In genomic region chr15:74901612-74902063, GRCh38 we compare ENCODE assay signal across 8 cellular contexts. TPM values are rescaled to one million over a fixed set of nuclear protein-coding genes. Genes with fewer than 3 reads are reported as not detected.
A peak's percentile ranks its signal among the peaks of the same experiment; 100 is the strongest.
DNase-seq lines count a peak whose midpoint lies in the region; ATAC-seq and TF ChIP-seq lines count a peak whose summit lies in the region.

No MANE protein-coding gene starts in this region.

- TF ChIP-seq POLR2A in NB4 (IDR thresholded peaks at IDR 0.05; ENCODE audit: extremely low read depth, insufficient read length) (no peak), right lobe of liver (IDR thresholded peaks at IDR 0.05) (no peak)

- H3K9me3 ChIP-seq in right lobe of liver, result no peaks in the 10 kb centered on the region

- TF ChIP-seq CTCF in NB4 (IDR thresholded peaks at IDR 0.05; ENCODE audit: low read depth, low read length) (peak; percentile 87), WTC11 (IDR thresholded peaks at IDR 0.05) (peak; percentile 95), right lobe of liver (IDR thresholded peaks at IDR 0.05) (peak; percentile 83 to 98 (median 94))

- H3K4me3 Mint-ChIP-seq in WTC11, result no peak overlapping the region
- no peak overlapping the region for H3K4me3 Mint-ChIP-seq in central memory CD8-positive, alpha-beta T cell

- 0 out of 2 replicates have a peak overlapping the region, but pooled peaks have one; percentile 45 for H3K27ac Mint-ChIP-seq in WTC11
- no peak overlapping the region for H3K27ac Mint-ChIP-seq in central memory CD8-positive, alpha-beta T cell (ENCODE audit: low read depth)

- peaks cover 12% of the 10 kb centered on the region for H3K4me1 Mint-ChIP-seq in WTC11
- H3K4me1 Mint-ChIP-seq in central memory CD8-positive, alpha-beta T cell, result peaks cover 24% of the 10 kb centered on the region

- peak; percentile 22 for ATAC-seq in WTC11
- peak; percentile 41 for ATAC-seq in central memory CD8-positive, alpha-beta T cell (replicated peaks; ENCODE audit: extremely low read depth, poor library complexity, severe bottlenecking)
- ATAC-seq in right lobe of liver, result peak; percentile 69 to 80 (median 74)
- no peak for ATAC-seq in GM21423 (IDR thresholded peaks at IDR 0.05; ENCODE audit: unreplicated experiment)

- peaks cover 46% of the 10 kb centered on the region for H3K36me3 Mint-ChIP-seq in WTC11
- H3K36me3 Mint-ChIP-seq in central memory CD8-positive, alpha-beta T cell (ENCODE audit: insufficient read depth), result peaks cover 15% of the 10 kb centered on the region

- no peaks in the 10 kb centered on the region for H3K9me3 Mint-ChIP-seq in WTC11
- H3K9me3 Mint-ChIP-seq in central memory CD8-positive, alpha-beta T cell, result no peaks in the 10 kb centered on the region

- H3K4me3 ChIP-seq in NB4 (ENCODE audit: low read depth, low read length) (no peak overlapping the region), right lobe of liver (no peak overlapping the region)

- CTCF ChIA-PET in WTC11 (lab: Charles Lee), result interaction anchor here (0.6 to 4.1 kb wide), 68 partner anchors 9 to 434 kb away, joined by 3 to 50 read pairs (median 5); partner anchors contain the start of genes ARID3B, COMMD4, COX5A and CPLX3

- intact Hi-C loops in right lobe of liver (cut with DNase I), result no loop called here

- DNase-seq in NCI-H1436 (lab: John Stamatoyannopoulos, UW) (peak; percentile 18), NCI-H1436 treated with DMSO at 0.1 percent for 48 hours (lab: John Stamatoyannopoulos, UW) (no peak), NB4 (ENCODE audit: low read depth) (peak; percentile 72), WTC11 (ENCODE audit: low spot score) (peak; percentile 66), right lobe of liver (peak in 1 of 3 donors; percentile 56)
- DNase-seq in central memory CD8-positive, alpha-beta T cell (ENCODE audit: low spot score in 2 of 2), result peak; percentile 52 to 58
- DNase-seq in stimulated activated CD8-positive, alpha-beta memory T cell treated with anti-CD3 and anti-CD28 coated beads, Interleukin-15, amount 100 ng/mL, for 1 hour (ENCODE audit: low read depth), result peak; percentile 30

- 11% methylated on average over 5 of the region's 5 CpGs for WGBS in right lobe of liver (ENCODE audit: insufficient coverage, low coverage, low lambda C conversion rate, missing lambda C conversion rate)

- no peaks in the 10 kb centered on the region for H3K27me3 ChIP-seq in right lobe of liver

- no peak overlapping the region for H3K27ac ChIP-seq in right lobe of liver

- no peaks in the 10 kb centered on the region for H3K27me3 Mint-ChIP-seq in WTC11 (ENCODE audit: low read depth)
- H3K27me3 Mint-ChIP-seq in central memory CD8-positive, alpha-beta T cell, result no peaks in the 10 kb centered on the region

- peaks cover 0 to 16% (median 5%) of the 10 kb centered on the region in 4 donors for H3K4me1 ChIP-seq in right lobe of liver

- H3K36me3 ChIP-seq in right lobe of liver, result peaks cover 0 to 41% (median 9%) of the 10 kb centered on the region in 4 donors

- POLR2A ChIA-PET in WTC11 (lab: Charles Lee), result interaction anchor here (0.9 to 1.6 kb wide), 6 partner anchors 9 to 466 kb away, joined by 3 to 5 read pairs (median 3); partner anchors contain the start of genes MAN2C1, MPI and RPP25

TF ChIP-seq in WTC11, 78 proteins besides CTCF, POLR2A, EP300 and RAD21 (continues in another document):
- TF ChIP-seq MLX (CRISPR knock-in tag; IDR thresholded peaks at IDR 0.05) (no peak), ZNF416 (CRISPR knock-in tag; IDR thresholded peaks at IDR 0.05) (no peak), RORB (CRISPR knock-in tag; IDR thresholded peaks at IDR 0.05) (no peak), E2F4 (CRISPR knock-in tag; IDR thresholded peaks at IDR 0.05; ENCODE audit: borderline replicate concordance, low read depth) (no peak), ZNF425 (CRISPR knock-in tag; conservative IDR thresholded peaks at IDR 0.05) (no peak), FOXK1 (CRISPR knock-in tag; IDR thresholded peaks at IDR 0.05) (no peak), TEAD4 (CRISPR knock-in tag; IDR thresholded peaks at IDR 0.05) (no peak), ZNF121 (CRISPR knock-in tag; IDR thresholded peaks at IDR 0.05) (no peak), AFF4 (CRISPR knock-in tag; IDR thresholded peaks at IDR 0.05; ENCODE audit: borderline replicate concordance) (no peak), HMGA2 (CRISPR knock-in tag; IDR thresholded peaks at IDR 0.05) (no peak), USF2 (CRISPR knock-in tag; IDR thresholded peaks at IDR 0.05) (no peak), ATF3 (CRISPR knock-in tag; conservative IDR thresholded peaks at IDR 0.05) (no peak), ZNF423 (CRISPR knock-in tag; IDR thresholded peaks at IDR 0.05) (no peak), NR3C1 (CRISPR knock-in tag; conservative IDR thresholded peaks at IDR 0.05; ENCODE audit: low read depth) (no peak)

RNA-seq across cellular contexts. Expression of gene FAM219B, which starts 5.0 kb away (rescaled TPM):
- total RNA-seq in WTC11 (2021), result 67.3 to 99.6 TPM (median 87.8 TPM) in 3 replicates
- total RNA-seq in right lobe of liver, result 10 to 100 TPM; 11.1 to 14.7 (median 13.3) TPM

RNA-seq across cellular contexts. Expression of gene MPI, which starts 11.8 kb away (rescaled TPM):
- total RNA-seq in WTC11 (2021), result 36.3 to 65.1 TPM (median 59.8 TPM) in 3 replicates
- total RNA-seq in right lobe of liver, result 10 to 100 TPM; 23.5 to 69.7 (median 40.8) TPM

RNA-seq across cellular contexts. Expression of gene SCAMP2, which starts 28.5 kb away (rescaled TPM):
- total RNA-seq in WTC11 (2021) (38.0 to 47.0 TPM (median 39.0 TPM) in 3 replicates), right lobe of liver (10 to 100 TPM; 33.9 to 45.9 (median 41.7) TPM)

RNA-seq across cellular contexts. Expression of gene COX5A, which starts 36.2 kb away (rescaled TPM):
- total RNA-seq in WTC11 (2021), result 336 to 355 TPM (median 354 TPM) in 3 replicates
- total RNA-seq in right lobe of liver, result 100 to 1,000 TPM; 130 to 169 (median 141) TPM

RNA-seq across cellular contexts. Expression of gene RPP25, which starts 54.9 kb away (rescaled TPM):
- total RNA-seq in WTC11 (2021), result 28.3 to 31.3 TPM (median 29.0 TPM) in 3 replicates
- total RNA-seq in right lobe of liver, result 1 to 10 TPM; 1.5 to 8.5 (median 2.4) TPM
